In the genomic region with DNA sequence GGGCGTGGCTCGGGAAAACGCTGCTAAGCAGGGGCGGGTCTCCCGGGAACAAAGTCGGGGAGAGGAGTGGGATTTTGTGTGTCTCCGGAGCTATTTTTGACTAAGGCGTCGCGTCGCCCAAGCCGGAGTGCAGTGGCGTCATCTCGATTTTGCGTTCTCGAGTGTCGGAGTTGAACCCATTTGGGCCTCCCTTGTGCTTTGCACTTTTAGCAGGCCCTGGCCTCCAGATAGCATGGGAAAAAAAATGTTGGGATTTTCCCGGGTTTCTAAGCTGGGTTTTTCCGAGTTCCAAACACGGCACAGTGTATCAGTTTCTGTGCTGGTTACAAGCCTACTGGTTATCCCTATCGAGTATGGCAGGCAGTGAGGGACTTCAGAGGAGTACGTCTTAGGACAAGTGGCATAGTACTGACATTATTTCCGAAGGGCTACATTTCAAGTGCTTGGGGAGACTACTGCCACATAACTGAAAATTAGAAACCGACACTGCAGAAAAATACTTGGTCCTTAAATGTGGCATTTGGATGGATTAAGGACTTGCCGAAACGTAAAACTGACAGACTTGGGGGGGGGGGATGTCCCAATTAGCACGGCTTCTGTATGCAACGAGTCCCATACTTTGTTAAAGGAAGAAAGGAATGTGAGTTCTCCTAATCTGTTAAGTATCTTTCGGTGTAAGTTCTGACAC, we compare ENCODE assay signal across 8 cellular contexts.
DNase-seq lines count a peak whose midpoint lies in the region; ATAC-seq and TF ChIP-seq lines count a peak whose summit lies in the region.

No MANE protein-coding gene starts in this region.

- POLR2A ChIA-PET in BJ (lab: Charles Lee), result interaction anchor here (0.7 to 5.1 kb wide), 15 partner anchors 15 to 990 kb away, joined by 3 to 172 read pairs (median 8); a partner anchor contains a TSS

- no peaks in the 10 kb centered on the region for H3K27me3 ChIP-seq in BJ (ENCODE audit: control insufficient read depth, insufficient read depth, low read length)
- no peaks in the 10 kb centered on the region for H3K27me3 ChIP-seq in esophagus muscularis mucosa

- under 1% methylated on average over 18 of the region's 29 CpGs for WGBS in esophagus muscularis mucosa

- peak; percentile 70 for TF ChIP-seq POLR2A in esophagus muscularis mucosa (IDR thresholded peaks at IDR 0.05; ENCODE audit: low read depth)

- H3K36me3 ChIP-seq in BJ (ENCODE audit: control insufficient read depth, insufficient read depth, low read length) (no peaks in the 10 kb centered on the region), esophagus muscularis mucosa (no peaks in the 10 kb centered on the region)

- H3K4me3 Mint-ChIP-seq in natural killer cell treated with Interleukin-12 subunit alpha and Interleukin-12 subunit beta and Interleukin-15 and Interleukin-18, amount 100 ng/mL, for 72 hours, result peak overlapping the region; percentile 99

- CTCF ChIA-PET in BJ (lab: Yijun Ruan, JAX), result interaction anchor here (1.6 kb wide), 1 partner anchor 33 kb away, joined by 4 read pairs; a partner anchor contains a TSS

- no peak for TF ChIP-seq EP300 in esophagus muscularis mucosa (IDR thresholded peaks at IDR 0.05)

- TF ChIP-seq CTCF in BJ (IDR thresholded peaks at IDR 0.05; ENCODE audit: insufficient read depth, low read depth, low read length) (no peak), esophagus muscularis mucosa (IDR thresholded peaks at IDR 0.05) (no peak)

- peak overlapping the region; percentile 93 to 98 (median 94) for H3K27ac ChIP-seq in esophagus muscularis mucosa (replicated peaks in 1 of 4)

- no peaks in the 10 kb centered on the region for H3K9me3 Mint-ChIP-seq in natural killer cell treated with Interleukin-12 subunit alpha and Interleukin-12 subunit beta and Interleukin-15 and Interleukin-18, amount 100 ng/mL, for 72 hours

- H3K4me1 Mint-ChIP-seq in natural killer cell treated with Interleukin-12 subunit alpha and Interleukin-12 subunit beta and Interleukin-15 and Interleukin-18, amount 100 ng/mL, for 72 hours (ENCODE audit: low read depth in 2 of 2), result peaks cover 41 to 52% of the 10 kb centered on the region in 2 donors

- DNase-seq in BJ (ENCODE audit: low read depth) (no peak), NOMO-1 treated with DMSO at 0.1 percent for 48 hours (lab: John Stamatoyannopoulos, UW; ENCODE audit: unreplicated experiment) (peak; percentile 94), activated T-cell treated with anti-CD3 and anti-CD28 coated beads for 1 hour (ENCODE audit: low read depth) (peak; percentile 39), esophagus muscularis mucosa (ENCODE audit: extremely low spot score) (peak; percentile 92), superior temporal gyrus (ENCODE audit: extremely low spot score) (peak; percentile 72)
- DNase-seq in natural killer cell treated with Interleukin-12 subunit alpha and Interleukin-12 subunit beta and Interleukin-15 and Interleukin-18, amount 100 ng/mL, for 72 hours (ENCODE audit: low spot score), result peak; percentile 76

- no peaks in the 10 kb centered on the region for H3K9me3 ChIP-seq in esophagus muscularis mucosa

- ATAC-seq in GM19035 (IDR thresholded peaks at IDR 0.05; ENCODE audit: unreplicated experiment), result peak; percentile 15
- ATAC-seq in HG03354 (IDR thresholded peaks at IDR 0.05; ENCODE audit: poor library complexity, severe bottlenecking, unreplicated experiment), result peak; percentile 33
- peak; percentile 25 to 47 for ATAC-seq in natural killer cell treated with Interleukin-12 subunit alpha and Interleukin-12 subunit beta and Interleukin-15 and Interleukin-18, amount 100 ng/mL, for 72 hours

- H3K27ac Mint-ChIP-seq in natural killer cell treated with Interleukin-12 subunit alpha and Interleukin-12 subunit beta and Interleukin-15 and Interleukin-18, amount 100 ng/mL, for 72 hours, result peak overlapping the region; percentile 91 to 96

- H3K27me3 Mint-ChIP-seq in natural killer cell treated with Interleukin-12 subunit alpha and Interleukin-12 subunit beta and Interleukin-15 and Interleukin-18, amount 100 ng/mL, for 72 hours, result no peaks in the 10 kb centered on the region

- H3K4me3 ChIP-seq in BJ (ENCODE audit: low read depth, low read length), result peak overlapping the region; percentile 54
- H3K4me3 ChIP-seq in esophagus muscularis mucosa, result peak overlapping the region; percentile 59 to 85 (median 74)

- intact Hi-C loops in esophagus muscularis mucosa (cut with DNase I), result loop anchor here (5.0 to 10.0 kb wide), 2 partner anchors 52 to 125 kb away; a partner anchor contains a TSS

- H3K36me3 Mint-ChIP-seq in natural killer cell treated with Interleukin-12 subunit alpha and Interleukin-12 subunit beta and Interleukin-15 and Interleukin-18, amount 100 ng/mL, for 72 hours, result no peaks in the 10 kb centered on the region

- peaks cover 17 to 36% (median 30%) of the 10 kb centered on the region in 4 donors for H3K4me1 ChIP-seq in esophagus muscularis mucosa
